ENCODE assay signal across 8 cellular contexts in the genomic region with DNA sequence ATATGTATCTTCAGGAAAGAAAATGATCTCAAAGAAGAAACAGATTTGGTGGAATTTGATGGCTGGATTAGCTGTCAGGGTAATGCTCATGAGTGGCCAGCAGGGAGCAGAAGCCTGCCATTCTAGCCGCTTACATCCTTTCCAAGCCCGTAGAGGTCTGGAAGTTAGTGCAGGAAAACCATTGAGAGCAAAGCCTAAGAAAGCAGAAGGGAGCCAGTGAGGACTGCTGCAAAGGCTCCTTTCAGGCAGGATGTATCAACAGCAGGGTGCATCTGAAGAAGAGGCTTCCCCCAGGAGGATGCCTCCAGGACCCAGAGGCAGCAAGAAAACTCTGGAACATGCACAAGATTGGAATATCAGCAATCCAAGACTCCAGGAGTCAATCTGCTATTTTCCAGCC. TPM values are rescaled to one million over a fixed set of nuclear protein-coding genes. Genes with fewer than 3 reads are reported as not detected.
DNase-seq lines count a peak whose midpoint lies in the region; ATAC-seq and TF ChIP-seq lines count a peak whose summit lies in the region.

No MANE protein-coding gene starts in this region.

- WGBS in ovary, 3 donors: 0 to 2% (median 1%) methylated on average over 2 of the region's 2 CpGs

- no peaks in the 10 kb centered on the region for H3K36me3 Mint-ChIP-seq in activated naive CD8-positive, alpha-beta T cell

- H3K4me3 ChIP-seq in ovary: no peak overlapping the region

- TF ChIP-seq CTCF in ovary (IDR thresholded peaks at IDR 0.05): peak; percentile 85 to 95 (median 90)

- no peak for TF ChIP-seq EP300 in ovary (IDR thresholded peaks at IDR 0.05)

- H3K9me3 ChIP-seq in ovary: no peaks in the 10 kb centered on the region

- H3K27me3 ChIP-seq in ovary: no peaks in the 10 kb centered on the region

- peaks cover 1% of the 10 kb centered on the region for H3K4me1 ChIP-seq in ovary (ENCODE audit: insufficient read depth)

- H3K36me3 ChIP-seq in ovary: no peaks in the 10 kb centered on the region

- intact Hi-C loops in ovary (cut with DNase I): loop anchor here in 3 of 4 donors (2.0 to 10.0 kb wide), 5 partner anchors 46 to 499 kb away; no protein-coding TSS in a partner anchor

- H3K27ac Mint-ChIP-seq in activated naive CD8-positive, alpha-beta T cell: peak overlapping the region; percentile 62

- no peak overlapping the region for H3K27ac ChIP-seq in ovary

- no peaks in the 10 kb centered on the region for H3K9me3 Mint-ChIP-seq in activated naive CD8-positive, alpha-beta T cell (ENCODE audit: low read depth)

- DNase-seq in DMS153 (lab: John Stamatoyannopoulos, UW) (peak; percentile 44), NOMO-1 (lab: John Stamatoyannopoulos, UW; ENCODE audit: unreplicated experiment in 2 of 2) (peak; percentile 18 to 21), glomerular visceral epithelial cell (ENCODE audit: extremely low spot score) (peak; percentile 65), ovary (peak; percentile 60 to 79 (median 72))

- H3K27me3 Mint-ChIP-seq in activated naive CD8-positive, alpha-beta T cell: no peaks in the 10 kb centered on the region

- peaks cover 27% of the 10 kb centered on the region for H3K4me1 Mint-ChIP-seq in activated naive CD8-positive, alpha-beta T cell (ENCODE audit: low read depth)

- TF ChIP-seq POLR2A in ovary (IDR thresholded peaks at IDR 0.05): no peak

- no peak overlapping the region for H3K4me3 Mint-ChIP-seq in activated naive CD8-positive, alpha-beta T cell

- peak; percentile 63 for ATAC-seq in HG03066 (IDR thresholded peaks at IDR 0.05; ENCODE audit: low read depth, unreplicated experiment)
- no peak for ATAC-seq in GM21619 (IDR thresholded peaks at IDR 0.05; ENCODE audit: unreplicated experiment)
- no peak for ATAC-seq in HG03520 (IDR thresholded peaks at IDR 0.05; ENCODE audit: unreplicated experiment)

RNA-seq across cellular contexts. Expression of a gene that starts 22.9 kb away (rescaled TPM):
- 100 to 1,000 TPM in 5 of 7 donors, 10 to 100 TPM in 2; 50.4 to 260 (median 121) TPM for total RNA-seq in ovary
- polyA plus RNA-seq in ovary: 10 to 100 TPM; 59.7 to 64.5 TPM

Comparison
In these comparisons a context has a peak if more than half of its experiments do, and no peak if none do; other contexts are left out.
1. DNase-seq: peak in every context shown above with its lines; median percentile 72 in ovary; 65 in glomerular visceral epithelial cell; 44 in DMS153; 20 in NOMO-1.